ENCODE assay signal across 8 cellular contexts in genomic region chr16:9092282-9092962, GRCh38. TPM values are rescaled to one million over a fixed set of nuclear protein-coding genes. Genes with fewer than 3 reads are reported as not detected.
DNase-seq lines count a peak whose midpoint lies in the region; ATAC-seq and TF ChIP-seq lines count a peak whose summit lies in the region.

No MANE protein-coding gene starts in this region.

- H3K9me3 Mint-ChIP-seq in activated naive CD4-positive, alpha-beta T cell treated with anti-CD3 and anti-CD28 coated beads, Interleukin-2, amount 10 ng/mL, durations not matched to agents 7 days and 5 days: no peaks in the 10 kb centered on the region

- H3K27me3 ChIP-seq in Peyer's patch (no peaks in the 10 kb centered on the region), prostate gland (replicated peaks; ENCODE audit: insufficient read depth) (no peaks in the 10 kb centered on the region)

- TF ChIP-seq CTCF in Peyer's patch (IDR thresholded peaks at IDR 0.05) (no peak), prostate gland (IDR thresholded peaks at IDR 0.05) (no peak)

- CTCF ChIA-PET in activated naive CD4-positive, alpha-beta T cell treated with anti-CD3 and anti-CD28 coated beads, Interleukin-2, amount 10 ng/mL, durations not matched to agents 7 days and 5 days (lab: Charles Lee): interaction anchor here (1.2 to 2.1 kb wide), 3 partner anchors 10 to 47 kb away, joined by 3 to 7 read pairs (median 3); no protein-coding TSS in a partner anchor

- DNase-seq in Peyer's patch (peak; percentile 34 to 75 (median 72)), cardiac septum (ENCODE audit: low spot score) (peak; percentile 78), prostate gland (ENCODE audit: low spot score) (peak; percentile 21), Kasumi-1 (lab: John Stamatoyannopoulos, UW) (no peak), NCI-H2029 treated with DMSO at 0.1 percent for 48 hours (lab: John Stamatoyannopoulos, UW) (no peak)
- DNase-seq in activated naive CD4-positive, alpha-beta T cell treated with anti-CD3 and anti-CD28 coated beads, Interleukin-2, amount 10 ng/mL, durations not matched to agents 7 days and 5 days: peak; percentile 71

- intact Hi-C loops in cardiac septum (cut with DNase I) (loop anchor here (5.0 kb wide), 1 partner anchor 470 kb away; the partner anchor contains the start of gene METTL22), prostate gland (cut with DNase I) (no loop called here)

- peaks cover 38% of the 10 kb centered on the region for H3K36me3 Mint-ChIP-seq in activated naive CD4-positive, alpha-beta T cell treated with anti-CD3 and anti-CD28 coated beads, Interleukin-2, amount 10 ng/mL, durations not matched to agents 7 days and 5 days

- H3K4me3 ChIP-seq in Peyer's patch (peak overlapping the region; percentile 63 to 99 (median 94)), prostate gland (peak overlapping the region; percentile 95 to 100)

- WGBS in prostate gland: 2% methylated on average over 48 of the region's 63 CpGs

- peak; percentile 11 for ATAC-seq in HG02798 (IDR thresholded peaks at IDR 0.05; ENCODE audit: poor library complexity, unreplicated experiment)

- H3K27ac ChIP-seq in Peyer's patch (peak overlapping the region; percentile 94 to 100 (median 98)), prostate gland (peak overlapping the region; percentile 97 to 99)

- peak overlapping the region; percentile 99 for H3K4me3 Mint-ChIP-seq in activated naive CD4-positive, alpha-beta T cell treated with anti-CD3 and anti-CD28 coated beads, Interleukin-2, amount 10 ng/mL, durations not matched to agents 7 days and 5 days

- H3K27ac Mint-ChIP-seq in activated naive CD4-positive, alpha-beta T cell treated with anti-CD3 and anti-CD28 coated beads, Interleukin-2, amount 10 ng/mL, durations not matched to agents 7 days and 5 days: peak overlapping the region; percentile 99

- no peaks in the 10 kb centered on the region for H3K27me3 Mint-ChIP-seq in activated naive CD4-positive, alpha-beta T cell treated with anti-CD3 and anti-CD28 coated beads, Interleukin-2, amount 10 ng/mL, durations not matched to agents 7 days and 5 days

- peaks cover 39% of the 10 kb centered on the region for H3K4me1 Mint-ChIP-seq in activated naive CD4-positive, alpha-beta T cell treated with anti-CD3 and anti-CD28 coated beads, Interleukin-2, amount 10 ng/mL, durations not matched to agents 7 days and 5 days

- TF ChIP-seq POLR2A in GM15510 (IDR thresholded peaks at IDR 0.05; ENCODE audit: borderline replicate concordance, extremely low read depth, insufficient read length): peak; percentile 28
- TF ChIP-seq POLR2A in Peyer's patch (IDR thresholded peaks at IDR 0.05): no peak
- TF ChIP-seq POLR2A in prostate gland (IDR thresholded peaks at IDR 0.05): peak; percentile 9

- peaks cover 0 to 45% (median 30%) of the 10 kb centered on the region in 4 donors for H3K4me1 ChIP-seq in Peyer's patch
- peaks cover 15% of the 10 kb centered on the region for H3K4me1 ChIP-seq in prostate gland (replicated peaks)

- H3K9me3 ChIP-seq in Peyer's patch (no peaks in the 10 kb centered on the region), prostate gland (no peaks in the 10 kb centered on the region)

- H3K36me3 ChIP-seq in Peyer's patch (peaks cover 0 to 9% (median 0%) of the 10 kb centered on the region in 3 donors), prostate gland (no peaks in the 10 kb centered on the region)

RNA-seq across cellular contexts. Expression of gene HAPSTR1, which starts 1.0 kb away (rescaled TPM):
- total RNA-seq in Peyer's patch (10 to 100 TPM; 38.0 to 56.2 (median 53.5) TPM), cardiac septum (59.6 TPM), prostate gland (10 to 100 TPM; 45.5 to 68.6 TPM)

Comparison
In these comparisons a context has a peak if more than half of its experiments do, and no peak if none do; other contexts are left out.
1. POLR2A ChIP-seq: peak in GM15510 (single experiment) and prostate gland (single experiment); none in Peyer's patch (0 of 2).
2. DNase-seq: peak in Peyer's patch (3 of 3), activated naive CD4-positive, alpha-beta T cell treated with anti-CD3 and anti-CD28 coated beads, Interleukin-2, amount 10 ng/mL, durations not matched to agents 7 days and 5 days (single experiment), cardiac septum (single experiment) and prostate gland (single experiment); none in Kasumi-1 (0 of 2) and NCI-H2029 treated with DMSO at 0.1 percent for 48 hours (single experiment).